8 cellular contexts compared by ENCODE assay signal in the genomic region with DNA sequence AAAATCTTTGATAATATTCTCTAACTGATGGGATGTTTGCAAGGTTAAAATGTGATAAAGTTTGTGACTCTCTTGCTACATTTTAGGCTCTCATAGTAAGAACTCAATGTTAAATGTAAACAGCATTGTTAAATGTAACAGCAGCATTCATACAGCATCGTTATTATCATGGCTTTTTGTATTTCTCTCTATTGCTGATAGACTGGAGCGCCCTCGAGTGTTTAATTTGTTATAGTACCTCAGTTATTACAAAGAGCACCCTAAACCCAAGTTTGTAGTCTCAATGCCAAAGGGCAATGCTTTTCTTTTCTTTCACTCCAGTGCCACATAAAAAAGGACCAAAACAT. TPM values are rescaled to one million over a fixed set of nuclear protein-coding genes. Genes with fewer than 3 reads are reported as not detected.
A peak's percentile ranks its signal among the peaks of the same experiment; 100 is the strongest.
DNase-seq lines count a peak whose midpoint lies in the region; ATAC-seq lines count a peak whose summit lies in the region.

No MANE protein-coding gene starts in this region.

- no peaks in the 10 kb centered on the region for H3K36me3 Mint-ChIP-seq in activated naive CD4-positive, alpha-beta T cell treated with anti-CD3 and anti-CD28 coated beads, Interleukin-2, amount 50 U/mL, for 24 hours
- no peaks in the 10 kb centered on the region for H3K36me3 Mint-ChIP-seq in activated naive CD4-positive, alpha-beta T cell treated with anti-CD3 and anti-CD28 coated beads, Interleukin-2, amount 50 U/mL, for 72 hours
- no peaks in the 10 kb centered on the region for H3K36me3 Mint-ChIP-seq in stimulated activated memory B cell treated with anti-CD40 and anti-IgM and Interleukin-4, amounts not matched to agents 10 μg/mL and 1 μg/mL and 100 μg/mL, for 72 hours

- no peaks in the 10 kb centered on the region for H3K36me3 ChIP-seq in neuron (ENCODE audit: insufficient read depth, low read length)

- H3K27me3 Mint-ChIP-seq in activated naive CD4-positive, alpha-beta T cell treated with anti-CD3 and anti-CD28 coated beads, Interleukin-2, amount 50 U/mL, for 24 hours, result no peaks in the 10 kb centered on the region
- no peaks in the 10 kb centered on the region for H3K27me3 Mint-ChIP-seq in stimulated activated memory B cell treated with anti-CD40 and anti-IgM and Interleukin-4, amounts not matched to agents 10 μg/mL and 1 μg/mL and 100 μg/mL, for 72 hours

- no peak overlapping the region for H3K4me3 ChIP-seq in neuron (ENCODE audit: low read length)

- H2AFZ ChIP-seq in neuron (ENCODE audit: low read depth, low read length), result peak overlapping the region; percentile 55

- H3K27me3 ChIP-seq in neuron (ENCODE audit: insufficient read depth, low read length), result no peaks in the 10 kb centered on the region

- no peak overlapping the region for H3K4me3 Mint-ChIP-seq in activated naive CD4-positive, alpha-beta T cell treated with anti-CD3 and anti-CD28 coated beads, Interleukin-2, amount 50 U/mL, for 24 hours
- no peak overlapping the region for H3K4me3 Mint-ChIP-seq in stimulated activated memory B cell treated with anti-CD40 and anti-IgM and Interleukin-4, amounts not matched to agents 10 μg/mL and 1 μg/mL and 100 μg/mL, for 72 hours

- no peak for ATAC-seq in activated naive CD4-positive, alpha-beta T cell treated with anti-CD3 and anti-CD28 coated beads, Interleukin-2, amount 50 U/mL, for 72 hours
- no peak for ATAC-seq in HG03520 (IDR thresholded peaks at IDR 0.05; ENCODE audit: unreplicated experiment)
- ATAC-seq in stimulated activated memory B cell treated with anti-CD40 and anti-IgM and Interleukin-4, amounts not matched to agents 10 μg/mL and 1 μg/mL and 100 μg/mL, for 72 hours, result no peak

- H3K4me1 Mint-ChIP-seq in activated naive CD4-positive, alpha-beta T cell treated with anti-CD3 and anti-CD28 coated beads, Interleukin-2, amount 50 U/mL, for 24 hours, result no peaks in the 10 kb centered on the region
- H3K4me1 Mint-ChIP-seq in stimulated activated memory B cell treated with anti-CD40 and anti-IgM and Interleukin-4, amounts not matched to agents 10 μg/mL and 1 μg/mL and 100 μg/mL, for 72 hours, result no peaks in the 10 kb centered on the region

- H3K4me1 ChIP-seq in neuron (ENCODE audit: insufficient read depth, low read length), result peaks cover 3% of the 10 kb centered on the region

- no peaks in the 10 kb centered on the region for H3K9me3 ChIP-seq in neuron (ENCODE audit: low read length)

- no peaks in the 10 kb centered on the region for H3K9me3 Mint-ChIP-seq in activated naive CD4-positive, alpha-beta T cell treated with anti-CD3 and anti-CD28 coated beads, Interleukin-2, amount 50 U/mL, for 24 hours
- no peaks in the 10 kb centered on the region for H3K9me3 Mint-ChIP-seq in activated naive CD4-positive, alpha-beta T cell treated with anti-CD3 and anti-CD28 coated beads, Interleukin-2, amount 50 U/mL, for 72 hours
- no peaks in the 10 kb centered on the region for H3K9me3 Mint-ChIP-seq in stimulated activated memory B cell treated with anti-CD40 and anti-IgM and Interleukin-4, amounts not matched to agents 10 μg/mL and 1 μg/mL and 100 μg/mL, for 72 hours

- peak overlapping the region; percentile 8 for H3K27ac Mint-ChIP-seq in activated naive CD4-positive, alpha-beta T cell treated with anti-CD3 and anti-CD28 coated beads, Interleukin-2, amount 50 U/mL, for 24 hours
- H3K27ac Mint-ChIP-seq in activated naive CD4-positive, alpha-beta T cell treated with anti-CD3 and anti-CD28 coated beads, Interleukin-2, amount 50 U/mL, for 72 hours, result no peak overlapping the region
- H3K27ac Mint-ChIP-seq in stimulated activated memory B cell treated with anti-CD40 and anti-IgM and Interleukin-4, amounts not matched to agents 10 μg/mL and 1 μg/mL and 100 μg/mL, for 72 hours, result no peak overlapping the region

- no peak for DNase-seq in activated naive CD4-positive, alpha-beta T cell treated with anti-CD3 and anti-CD28 coated beads, Interleukin-2, amount 50 U/mL, for 72 hours (ENCODE audit: low spot score in 2 of 2)
- DNase-seq in NCI-H2227 treated with DMSO at 0.1 percent for 48 hours (lab: John Stamatoyannopoulos, UW) (peak; percentile 49), cerebellar cortex (ENCODE audit: low spot score) (peak; percentile 45), NCI-H1048 (lab: John Stamatoyannopoulos, UW) (no peak)

RNA-seq across cellular contexts. Expression of a gene that starts 14.9 kb away (rescaled TPM):
- total RNA-seq in activated naive CD4-positive, alpha-beta T cell treated with anti-CD3 and anti-CD28 coated beads, Interleukin-2, amount 50 U/mL, for 72 hours, result 10 to 100 TPM in 1 of 2 donors, 1 to 10 TPM in 1; 7.5 to 15.4 TPM

Comparison
In these comparisons a context has a peak if more than half of its experiments do, and no peak if none do; other contexts are left out.
1. DNase-seq: peak in NCI-H2227 treated with DMSO at 0.1 percent for 48 hours (single experiment) and cerebellar cortex (single experiment); none in activated naive CD4-positive, alpha-beta T cell treated with anti-CD3 and anti-CD28 coated beads, Interleukin-2, amount 50 U/mL, for 72 hours (0 of 2) and NCI-H1048 (single experiment).